In genomic region chr15:71198846-71199245, GRCh38 we compare ENCODE assay signal across 29 cellular contexts.
"Had no signal": no experiment of that assay in that cellular context is flagged by ENCODE, and none has a peak within 500 bp of the region (broad histone marks: within the 10 kb centered on the region; RNA-seq: fewer than 3 reads in every experiment).

No MANE protein-coding gene starts in this region.

- H3K36me3 ChIP-seq: adrenal gland, breast epithelium had no signal

- H3K4me3 Mint-ChIP-seq: activated naive CD8-positive, alpha-beta T cell treated with anti-CD3 and anti-CD28 coated beads, Interleukin-2, amount 10 ng/mL, durations not matched to agents 7 days and 5 days; activated T-cell treated with anti-CD3 and anti-CD28 coated beads, Interleukin-2, amount 50 U/mL, for 4 hours; activated T-helper 17 cell treated with anti-CD3 and anti-CD28 coated beads, Interleukin-2, amount 50 U/mL, for 72 hours; central memory CD8-positive, alpha-beta T cell; T-helper 17 cell; WTC11 had no signal

- H3K36me3 Mint-ChIP-seq: activated naive CD8-positive, alpha-beta T cell treated with anti-CD3 and anti-CD28 coated beads, Interleukin-2, amount 10 ng/mL, durations not matched to agents 7 days and 5 days; WTC11 had no signal

- H3K4me1 Mint-ChIP-seq: activated naive CD8-positive, alpha-beta T cell treated with anti-CD3 and anti-CD28 coated beads, Interleukin-2, amount 10 ng/mL, durations not matched to agents 7 days and 5 days; activated T-helper 17 cell treated with anti-CD3 and anti-CD28 coated beads, Interleukin-2, amount 50 U/mL, for 72 hours; central memory CD8-positive, alpha-beta T cell; T-helper 17 cell had no signal

- H3K9ac ChIP-seq: KMS-11 had no signal

- H3K27ac ChIP-seq: adrenal gland, breast epithelium, KMS-11, RWPE1 had no signal

- H3K4me1 ChIP-seq: adrenal gland, breast epithelium had no signal

- H3K4me3 ChIP-seq: adrenal gland, breast epithelium had no signal

- H3K4me2 ChIP-seq: KMS-11 had no signal

- DNase-seq: activated CD4-positive, alpha-beta T cell treated with anti-CD3 and anti-CD28 coated beads for 48 hours; activated CD4-positive, alpha-beta T cell treated with anti-CD3 and anti-CD28 coated beads, Interleukin-2, amount 50 U/mL, for 4 hours; activated CD4-positive, CD25-positive, alpha-beta regulatory T cell treated with anti-CD3 and anti-CD28 coated beads, Interleukin-2, amount 50 U/mL, for 72 hours; activated CD8-positive, alpha-beta memory T cell treated with anti-CD3 and anti-CD28 coated beads for 24 hours; activated gamma-delta T cell; activated naive CD4-positive, alpha-beta T cell treated with anti-CD3 and anti-CD28 coated beads, Interleukin-2, amount 50 U/mL, for 16 hours; activated naive CD8-positive, alpha-beta T cell treated with anti-CD3 and anti-CD28 coated beads, Interleukin-2, amount 10 ng/mL, durations not matched to agents 7 days and 5 days; activated T-cell treated with anti-CD3 and anti-CD28 coated beads, Interleukin-2, amount 50 U/mL, for 4 hours; aorta; NCI-H1092 treated with DMSO at 0.1 percent for 48 hours; NCI-H1417 treated with DMSO at 0.1 percent for 48 hours; NCI-H1694; NCI-H2029; NCI-H2107; NCI-H345; NCI-H510A; NCI-H526 treated with DMSO at 0.1 percent for 48 hours; NCI-H82; SHP77 treated with DMSO at 0.1 percent for 48 hours; T-helper 17 cell; T-helper 9 cell had no signal

- H3K27ac Mint-ChIP-seq: activated naive CD8-positive, alpha-beta T cell treated with anti-CD3 and anti-CD28 coated beads, Interleukin-2, amount 10 ng/mL, durations not matched to agents 7 days and 5 days; activated T-helper 17 cell treated with anti-CD3 and anti-CD28 coated beads, Interleukin-2, amount 50 U/mL, for 72 hours; T-helper 17 cell; WTC11 had no signal

- H3K9me3 ChIP-seq: adrenal gland, breast epithelium had no signal

- ATAC-seq: activated T-cell treated with anti-CD3 and anti-CD28 coated beads, Interleukin-2, amount 50 U/mL, for 4 hours; activated T-helper 17 cell treated with anti-CD3 and anti-CD28 coated beads, Interleukin-2, amount 50 U/mL, for 72 hours; Panc1; T-helper 17 cell; WTC11 had no signal

- H3K27me3 ChIP-seq: adrenal gland, breast epithelium had no signal

- H3K27me3 Mint-ChIP-seq: activated naive CD8-positive, alpha-beta T cell treated with anti-CD3 and anti-CD28 coated beads, Interleukin-2, amount 10 ng/mL, durations not matched to agents 7 days and 5 days; activated T-helper 17 cell treated with anti-CD3 and anti-CD28 coated beads, Interleukin-2, amount 50 U/mL, for 72 hours had no signal

- H3K9me3 Mint-ChIP-seq: activated naive CD8-positive, alpha-beta T cell treated with anti-CD3 and anti-CD28 coated beads, Interleukin-2, amount 10 ng/mL, durations not matched to agents 7 days and 5 days; activated T-cell treated with anti-CD3 and anti-CD28 coated beads, Interleukin-2, amount 50 U/mL, for 4 hours; activated T-helper 17 cell treated with anti-CD3 and anti-CD28 coated beads, Interleukin-2, amount 50 U/mL, for 72 hours; WTC11 had no signal
